ENCODE assay signal across 1 cellular context in the genomic region with DNA sequence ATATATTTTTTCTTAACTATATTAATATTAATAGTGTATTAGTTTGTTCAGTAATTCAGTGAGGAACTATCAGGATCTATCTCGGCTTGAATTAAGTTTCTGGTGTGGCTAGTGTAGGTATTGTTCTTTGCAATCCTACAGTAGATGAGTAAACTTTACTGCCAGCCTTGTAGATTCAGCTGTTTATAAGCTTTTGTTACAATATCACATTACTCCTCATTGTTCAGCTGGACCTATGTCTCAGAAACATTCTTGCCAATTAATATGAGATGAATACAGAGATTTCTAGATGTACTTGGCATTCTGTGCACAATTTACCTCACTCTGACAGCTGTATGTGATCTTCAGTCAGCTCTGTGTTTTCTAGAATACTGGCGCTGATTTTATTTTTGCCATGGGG.
TF ChIP-seq lines count a peak whose summit lies in the region.

No MANE protein-coding gene starts in this region.

TF ChIP-seq in SK-N-SH treated with all-trans-retinoic acid at 6 μM for 48 hours, 23 proteins besides CTCF, POLR2A, EP300 and RAD21 (continued from another document):
- TF ChIP-seq, protein P1, sequence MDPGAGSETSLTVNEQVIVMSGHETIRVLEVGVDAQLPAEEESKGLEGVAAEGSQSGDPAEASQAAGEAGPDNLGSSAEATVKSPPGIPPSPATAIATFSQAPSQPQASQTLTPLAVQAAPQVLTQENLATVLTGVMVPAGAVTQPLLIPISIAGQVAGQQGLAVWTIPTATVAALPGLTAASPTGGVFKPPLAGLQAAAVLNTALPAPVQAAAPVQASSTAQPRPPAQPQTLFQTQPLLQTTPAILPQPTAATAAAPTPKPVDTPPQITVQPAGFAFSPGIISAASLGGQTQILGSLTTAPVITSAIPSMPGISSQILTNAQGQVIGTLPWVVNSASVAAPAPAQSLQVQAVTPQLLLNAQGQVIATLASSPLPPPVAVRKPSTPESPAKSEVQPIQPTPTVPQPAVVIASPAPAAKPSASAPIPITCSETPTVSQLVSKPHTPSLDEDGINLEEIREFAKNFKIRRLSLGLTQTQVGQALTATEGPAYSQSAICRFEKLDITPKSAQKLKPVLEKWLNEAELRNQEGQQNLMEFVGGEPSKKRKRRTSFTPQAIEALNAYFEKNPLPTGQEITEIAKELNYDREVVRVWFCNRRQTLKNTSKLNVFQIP (CRISPR knock-in tag; IDR thresholded peaks at IDR 0.05; ENCODE audit: borderline replicate concordance, low read depth): no peak
- TF ChIP-seq ZNF565 (CRISPR knock-in tag; conservative IDR thresholded peaks at IDR 0.05; ENCODE audit: low read depth): no peak
- no peak for TF ChIP-seq ZFP3 (CRISPR knock-in tag; IDR thresholded peaks at IDR 0.05)
- TF ChIP-seq OSR1 (CRISPR knock-in tag; IDR thresholded peaks at IDR 0.05): no peak
- TF ChIP-seq, protein P2, sequence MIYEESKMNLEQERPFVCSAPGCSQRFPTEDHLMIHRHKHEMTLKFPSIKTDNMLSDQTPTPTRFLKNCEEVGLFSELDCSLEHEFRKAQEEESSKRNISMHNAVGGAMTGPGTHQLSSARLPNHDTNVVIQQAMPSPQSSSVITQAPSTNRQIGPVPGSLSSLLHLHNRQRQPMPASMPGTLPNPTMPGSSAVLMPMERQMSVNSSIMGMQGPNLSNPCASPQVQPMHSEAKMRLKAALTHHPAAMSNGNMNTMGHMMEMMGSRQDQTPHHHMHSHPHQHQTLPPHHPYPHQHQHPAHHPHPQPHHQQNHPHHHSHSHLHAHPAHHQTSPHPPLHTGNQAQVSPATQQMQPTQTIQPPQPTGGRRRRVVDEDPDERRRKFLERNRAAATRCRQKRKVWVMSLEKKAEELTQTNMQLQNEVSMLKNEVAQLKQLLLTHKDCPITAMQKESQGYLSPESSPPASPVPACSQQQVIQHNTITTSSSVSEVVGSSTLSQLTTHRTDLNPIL (CRISPR knock-in tag; IDR thresholded peaks at IDR 0.05; ENCODE audit: low read depth): no peak
- no peak for TF ChIP-seq CSDC2 (CRISPR knock-in tag; IDR thresholded peaks at IDR 0.05)
- TF ChIP-seq ARNTL (CRISPR knock-in tag; IDR thresholded peaks at IDR 0.05; ENCODE audit: borderline replicate concordance, low read depth): no peak
- TF ChIP-seq ZNF70 (CRISPR knock-in tag; IDR thresholded peaks at IDR 0.05): no peak
- no peak for TF ChIP-seq GLIS3 (CRISPR knock-in tag; IDR thresholded peaks at IDR 0.05)
- no peak for TF ChIP-seq TCF4 (CRISPR knock-in tag; IDR thresholded peaks at IDR 0.05; ENCODE audit: borderline replicate concordance)
- no peak for TF ChIP-seq ZNF8 (CRISPR knock-in tag; IDR thresholded peaks at IDR 0.05)
- TF ChIP-seq, protein P3, sequence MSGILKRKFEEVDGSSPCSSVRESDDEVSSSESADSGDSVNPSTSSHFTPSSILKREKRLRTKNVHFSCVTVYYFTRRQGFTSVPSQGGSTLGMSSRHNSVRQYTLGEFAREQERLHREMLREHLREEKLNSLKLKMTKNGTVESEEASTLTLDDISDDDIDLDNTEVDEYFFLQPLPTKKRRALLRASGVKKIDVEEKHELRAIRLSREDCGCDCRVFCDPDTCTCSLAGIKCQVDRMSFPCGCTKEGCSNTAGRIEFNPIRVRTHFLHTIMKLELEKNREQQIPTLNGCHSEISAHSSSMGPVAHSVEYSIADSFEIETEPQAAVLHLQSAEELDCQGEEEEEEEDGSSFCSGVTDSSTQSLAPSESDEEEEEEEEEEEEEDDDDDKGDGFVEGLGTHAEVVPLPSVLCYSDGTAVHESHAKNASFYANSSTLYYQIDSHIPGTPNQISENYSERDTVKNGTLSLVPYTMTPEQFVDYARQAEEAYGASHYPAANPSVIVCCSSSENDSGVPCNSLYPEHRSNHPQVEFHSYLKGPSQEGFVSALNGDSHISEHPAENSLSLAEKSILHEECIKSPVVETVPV (CRISPR knock-in tag; IDR thresholded peaks at IDR 0.05): no peak
- no peak for TF ChIP-seq ZC3H10 (CRISPR knock-in tag; IDR thresholded peaks at IDR 0.05)
- TF ChIP-seq RARB (CRISPR knock-in tag; IDR thresholded peaks at IDR 0.05): no peak
